In the genomic region with DNA sequence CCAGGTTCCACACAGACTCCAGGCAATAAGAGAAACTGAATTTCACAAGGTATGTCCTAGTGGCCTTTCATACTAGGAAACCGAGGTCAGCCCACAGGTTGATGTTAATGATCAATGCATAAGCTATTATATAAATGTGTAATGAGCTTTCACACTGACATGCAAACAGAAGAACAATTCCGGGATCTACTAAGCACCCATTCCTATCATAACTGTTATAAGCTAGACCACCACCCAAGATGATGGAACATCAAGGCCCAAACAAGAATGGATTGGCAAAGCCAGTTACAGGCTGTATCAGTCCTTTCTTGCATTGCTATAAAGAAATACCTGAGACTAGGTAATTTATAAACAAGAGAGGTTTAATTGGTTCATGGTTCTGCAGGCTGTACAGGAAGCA, we compare ENCODE assay signal across 23 cellular contexts. TPM values are rescaled to one million over a fixed set of nuclear protein-coding genes. Genes with fewer than 3 reads are reported as not detected.
DNase-seq lines count a peak whose midpoint lies in the region; ATAC-seq and TF ChIP-seq lines count a peak whose summit lies in the region.
"Had no signal": no experiment of that assay in that cellular context is flagged by ENCODE, and none has a peak within 500 bp of the region (broad histone marks: within the 10 kb centered on the region; RNA-seq: fewer than 3 reads in every experiment).

No MANE protein-coding gene starts in this region.

- H3K36me3 Mint-ChIP-seq in endothelial cell (ENCODE audit: low read depth, unreplicated experiment) (peaks cover 23% of the 10 kb centered on the region), nephron (ENCODE audit: low read depth) (peaks cover 4% of the 10 kb centered on the region)
- H3K36me3 Mint-ChIP-seq in activated CD4-positive, alpha-beta memory T cell treated with anti-CD3 and anti-CD28 coated beads for 36 hours = no peaks in the 10 kb centered on the region
- H3K36me3 Mint-ChIP-seq: CD8-positive, alpha-beta T cell had no signal

- H3K9me3 ChIP-seq in heart right ventricle (no peaks in the 10 kb centered on the region), thoracic aorta (no peaks in the 10 kb centered on the region), mucosa of descending colon (no peaks in the 10 kb centered on the region)
- H3K9me3 ChIP-seq: MG63 had no signal

- TF ChIP-seq CTCF in heart right ventricle (IDR thresholded peaks at IDR 0.05) (no peak), endothelial cell (IDR thresholded peaks at IDR 0.05; ENCODE audit: unreplicated experiment) (no peak), nephron (IDR thresholded peaks at IDR 0.05; ENCODE audit: unreplicated experiment in 3 of 3) (no peak), thoracic aorta (IDR thresholded peaks at IDR 0.05) (no peak), foreskin fibroblast (IDR thresholded peaks at IDR 0.05; ENCODE audit: low read depth, low read length) (no peak), mucosa of descending colon (IDR thresholded peaks at IDR 0.05) (no peak)

- H3K27me3 Mint-ChIP-seq in endothelial cell (ENCODE audit: unreplicated experiment) (peaks cover 15% of the 10 kb centered on the region), nephron (ENCODE audit: low read depth) (no peaks in the 10 kb centered on the region)
- H3K27me3 Mint-ChIP-seq in activated CD4-positive, alpha-beta memory T cell treated with anti-CD3 and anti-CD28 coated beads for 36 hours = peaks cover 10% of the 10 kb centered on the region

- H3K27ac Mint-ChIP-seq in endothelial cell (ENCODE audit: unreplicated experiment) (peak overlapping the region; percentile 27), nephron (peak overlapping the region in 2 of 3 experiments; percentile 30 to 75)
- H3K27ac Mint-ChIP-seq in activated CD4-positive, alpha-beta memory T cell treated with anti-CD3 and anti-CD28 coated beads for 36 hours = no peak overlapping the region
- H3K27ac Mint-ChIP-seq: CD8-positive, alpha-beta T cell; GM23338 had no signal

- H3K27ac ChIP-seq in heart right ventricle (peak overlapping the region in 6 of 10 donors; percentile 73 to 90 (median 89)), thoracic aorta (peak overlapping the region; percentile 86 to 94)
- H3K27ac ChIP-seq: RWPE1 had no signal

- DNase-seq in heart right ventricle (no peak), left ventricle myocardium superior (no peak), endothelial cell (ENCODE audit: low spot score) (no peak), thoracic aorta (ENCODE audit: low spot score) (no peak), foreskin fibroblast (no peak), mucosa of descending colon (no peak)
- no peak for DNase-seq in activated CD4-positive, alpha-beta memory T cell treated with anti-CD3 and anti-CD28 coated beads for 36 hours
- DNase-seq: AML-193; C1 segment of cervical spinal cord; CD8-positive, alpha-beta T cell; GDM1; HCEC 1CT; MG63; NCI-H1092; NCI-H1436; NCI-H187 treated with DMSO at 0.1 percent for 48 hours; NCI-H2107; NCI-H510A treated with DMSO at 0.1 percent for 48 hours; NCI-H748 treated with DMSO at 0.1 percent for 48 hours had no signal

- ATAC-seq in heart right ventricle (no peak), left ventricle myocardium superior (no peak), thoracic aorta (ENCODE audit: insufficient number of reproducible peaks, low FRiP score, low read depth) (no peak), mucosa of descending colon (no peak)
- ATAC-seq: CD8-positive, alpha-beta T cell; GM23338; K562 had no signal

- H3K27me3 ChIP-seq in heart right ventricle (no peaks in the 10 kb centered on the region), thoracic aorta (replicated peaks; ENCODE audit: insufficient read depth) (no peaks in the 10 kb centered on the region)
- H3K27me3 ChIP-seq: MG63 had no signal

- WGBS in heart right ventricle, 2 donors = 93 to 96% methylated on average over 2 of the region's 2 CpGs

- H3K9me3 Mint-ChIP-seq in endothelial cell (ENCODE audit: unreplicated experiment) = peaks cover 8% of the 10 kb centered on the region
- no peaks in the 10 kb centered on the region for H3K9me3 Mint-ChIP-seq in nephron
- no peaks in the 10 kb centered on the region for H3K9me3 Mint-ChIP-seq in activated CD4-positive, alpha-beta memory T cell treated with anti-CD3 and anti-CD28 coated beads for 36 hours
- H3K9me3 Mint-ChIP-seq: CD8-positive, alpha-beta T cell; GM23338 had no signal

- no peaks in the 10 kb centered on the region for H3K36me3 ChIP-seq in heart right ventricle
- H3K36me3 ChIP-seq in thoracic aorta = peaks cover 6% of the 10 kb centered on the region
- no peaks in the 10 kb centered on the region for H3K36me3 ChIP-seq in mucosa of descending colon (ENCODE audit: low read depth)
- H3K36me3 ChIP-seq: MG63 had no signal

- CTCF ChIA-PET in activated CD4-positive, alpha-beta memory T cell treated with anti-CD3 and anti-CD28 coated beads for 36 hours (lab: Charles Lee) = interaction anchor here (1.0 kb wide), 1 partner anchor 115 kb away, joined by 3 read pairs; no protein-coding TSS in a partner anchor

- H3K4me1 Mint-ChIP-seq in endothelial cell (ENCODE audit: unreplicated experiment) = peaks cover 62% of the 10 kb centered on the region
- peaks cover 61% of the 10 kb centered on the region for H3K4me1 Mint-ChIP-seq in nephron
- no peaks in the 10 kb centered on the region for H3K4me1 Mint-ChIP-seq in activated CD4-positive, alpha-beta memory T cell treated with anti-CD3 and anti-CD28 coated beads for 36 hours (ENCODE audit: low read depth)

- H3K4me3 Mint-ChIP-seq in endothelial cell (ENCODE audit: unreplicated experiment) (no peak overlapping the region), nephron (no peak overlapping the region)
- no peak overlapping the region for H3K4me3 Mint-ChIP-seq in activated CD4-positive, alpha-beta memory T cell treated with anti-CD3 and anti-CD28 coated beads for 36 hours
- H3K4me3 Mint-ChIP-seq: CD8-positive, alpha-beta T cell; GM23338 had no signal

- H3K4me3 ChIP-seq in heart right ventricle (no peak overlapping the region), thoracic aorta (peak overlapping the region; percentile 52), foreskin fibroblast (ENCODE audit: low read depth in 1 of 2, low read length in 2 of 2) (no peak overlapping the region), mucosa of descending colon (no peak overlapping the region)
- H3K4me3 ChIP-seq: GM23338, K562, MG63 had no signal

- intact Hi-C loops in heart right ventricle (cut with DNase I) (no loop called here), left ventricle myocardium superior (cut with micrococcal nuclease) (no loop called here), mucosa of descending colon (cut with DNase I, micrococcal nuclease) (no loop called here)
- intact Hi-C loops in activated CD4-positive, alpha-beta memory T cell treated with anti-CD3 and anti-CD28 coated beads for 36 hours (cut with micrococcal nuclease) = no loop called here

- POLR2A ChIA-PET in activated CD4-positive, alpha-beta memory T cell treated with anti-CD3 and anti-CD28 coated beads for 36 hours (lab: Charles Lee) = no interaction called here

- H3K4me1 ChIP-seq in heart right ventricle (peaks cover 28 to 100% (median 89%) of the 10 kb centered on the region in 9 donors), thoracic aorta (ENCODE audit: control insufficient read depth in 1 of 2, low read depth in 2 of 2) (peaks cover 87 to 100% of the 10 kb centered on the region in 2 donors), mucosa of descending colon (ENCODE audit: low read depth) (peaks cover 14% of the 10 kb centered on the region)

RNA-seq across cellular contexts. Expression of gene SORBS1, which starts 15.2 kb away (rescaled TPM):
- 1,000 to 10,000 TPM in 6 of 10 donors, 100 to 1,000 TPM in 4; 528 to 1,253 (median 1,130) TPM for total RNA-seq in heart right ventricle
- polyA plus RNA-seq in heart right ventricle = 100 to 1,000 TPM; 140 to 350 TPM
- total RNA-seq in left ventricle myocardium superior = 703 TPM
- total RNA-seq in endothelial cell (ENCODE audit: unreplicated experiment) = 103 TPM
- 1,000 to 10,000 TPM; 1,110 to 1,659 TPM for total RNA-seq in thoracic aorta
- 1 to 10 TPM; 1.5 to 1.8 TPM for total RNA-seq in activated CD4-positive, alpha-beta memory T cell treated with anti-CD3 and anti-CD28 coated beads for 36 hours
- 100 to 1,000 TPM in 1 of 3 donors, 10 to 100 TPM in 2; 48.9 to 699 (median 99.3) TPM for total RNA-seq in mucosa of descending colon

Comparison
In these comparisons a context has a peak if more than half of its experiments do, and no peak if none do; other contexts are left out.
1. RNA of gene SORBS1, which starts 15.2 kb away (total RNA-seq): 1,110 to 1,659 TPM in thoracic aorta, 528 to 1,253 TPM in heart right ventricle, 703 TPM in left ventricle myocardium superior (single experiment), 103 TPM in endothelial cell (single experiment) and 48.9 to 699 TPM in mucosa of descending colon; 1.5 to 1.8 TPM in activated CD4-positive, alpha-beta memory T cell treated with anti-CD3 and anti-CD28 coated beads for 36 hours; every median in the first group is over 10 times any median in the second.